16 cellular contexts compared by ENCODE assay signal in the genomic region with DNA sequence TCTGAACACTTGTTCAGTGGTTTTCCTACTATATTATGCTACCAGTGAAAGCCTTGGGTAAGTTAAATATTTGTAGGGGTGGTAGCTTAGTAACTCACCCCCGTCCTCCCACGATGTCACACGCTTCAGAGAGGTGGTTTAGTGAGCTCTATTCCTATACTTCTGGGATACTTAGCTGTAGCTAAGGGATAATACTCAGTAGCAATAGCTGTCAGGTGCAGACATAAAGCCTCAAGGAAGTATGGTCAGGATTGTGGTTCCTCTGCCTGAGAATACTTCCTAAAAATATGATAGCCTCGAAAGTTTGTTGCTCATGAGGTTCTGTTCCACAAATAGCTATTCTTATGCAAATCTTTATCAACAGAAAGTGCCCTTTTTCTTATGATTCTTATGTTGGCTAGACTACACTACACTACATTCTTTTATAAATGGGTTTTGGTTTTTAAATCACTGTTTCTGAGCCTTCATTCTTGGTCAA. TPM values are rescaled to one million over a fixed set of nuclear protein-coding genes. Genes with fewer than 3 reads are reported as not detected.
DNase-seq lines count a peak whose midpoint lies in the region; ATAC-seq and TF ChIP-seq lines count a peak whose summit lies in the region.
"Had no signal": no experiment of that assay in that cellular context is flagged by ENCODE, and none has a peak within 500 bp of the region (broad histone marks: within the 10 kb centered on the region; RNA-seq: fewer than 3 reads in every experiment).

No MANE protein-coding gene starts in this region.

- no peaks in the 10 kb centered on the region for H3K27me3 ChIP-seq in effector memory CD4-positive, alpha-beta T cell (replicated peaks; ENCODE audit: control insufficient read depth, insufficient read depth, low read length, poor library complexity, severe bottlenecking)

- H3K9me3 Mint-ChIP-seq in activated B cell treated with CpG ODN at 0.5 μM for 24 hours: no peaks in the 10 kb centered on the region
- H3K9me3 Mint-ChIP-seq in activated T-helper 2 cell treated with anti-CD3 and anti-CD28 coated beads, Interferon-gamma antibody, Interleukin-2, Interleukin-4, amounts not matched to agents 10 μg/mL and 5 μg/mL and 100 μg/mL, durations not matched to agents 14 hours and 24 hours and 36 hours: no peaks in the 10 kb centered on the region

- H3K36me3 Mint-ChIP-seq in activated B cell treated with CpG ODN at 0.5 μM for 24 hours (ENCODE audit: low read depth): peaks cover 92% of the 10 kb centered on the region
- H3K36me3 Mint-ChIP-seq in activated T-helper 2 cell treated with anti-CD3 and anti-CD28 coated beads, Interferon-gamma antibody, Interleukin-2, Interleukin-4, amounts not matched to agents 10 μg/mL and 5 μg/mL and 100 μg/mL, durations not matched to agents 14 hours and 24 hours and 36 hours (ENCODE audit: low read depth): peaks cover 92% of the 10 kb centered on the region

- peaks cover 31% of the 10 kb centered on the region for H3K4me1 Mint-ChIP-seq in activated B cell treated with CpG ODN at 0.5 μM for 24 hours
- H3K4me1 Mint-ChIP-seq in activated T-helper 2 cell treated with anti-CD3 and anti-CD28 coated beads, Interferon-gamma antibody, Interleukin-2, Interleukin-4, amounts not matched to agents 10 μg/mL and 5 μg/mL and 100 μg/mL, durations not matched to agents 14 hours and 24 hours and 36 hours (ENCODE audit: low read depth): peaks cover 5% of the 10 kb centered on the region

- H3K9me3 ChIP-seq in effector memory CD4-positive, alpha-beta T cell (ENCODE audit: control insufficient read depth, low read length): no peaks in the 10 kb centered on the region

- DNase-seq in GDM1 (lab: John Stamatoyannopoulos, UW) (peak; percentile 46), activated B cell treated with CpG ODN at 0.5 μM for 24 hours (no peak), NCI-H1105 treated with DMSO at 0.1 percent for 48 hours (lab: John Stamatoyannopoulos, UW) (no peak), COLO668 (lab: John Stamatoyannopoulos, UW; ENCODE audit: unreplicated experiment) (no peak)
- DNase-seq in effector memory CD4-positive, alpha-beta T cell: no peak
- no peak for DNase-seq in activated T-helper 2 cell treated with anti-CD3 and anti-CD28 coated beads, Interferon-gamma antibody, Interleukin-2, Interleukin-4, amounts not matched to agents 10 μg/mL and 5 μg/mL and 100 μg/mL, durations not matched to agents 14 hours and 24 hours and 36 hours (ENCODE audit: low spot score)
- DNase-seq: Calu3; cerebellar nuclear complex; kidney glomerular epithelial cell; stimulated activated CD4-positive, alpha-beta T cell treated with anti-CD3 and anti-CD28 coated beads, Interleukin-2, amount 100 ng/mL, for 48 hours; T-helper 9 cell had no signal

- H3K4me3 Mint-ChIP-seq in activated B cell treated with CpG ODN at 0.5 μM for 24 hours: peak overlapping the region; percentile 29
- H3K4me3 Mint-ChIP-seq in activated T-helper 2 cell treated with anti-CD3 and anti-CD28 coated beads, Interferon-gamma antibody, Interleukin-2, Interleukin-4, amounts not matched to agents 10 μg/mL and 5 μg/mL and 100 μg/mL, durations not matched to agents 14 hours and 24 hours and 36 hours (ENCODE audit: low read depth): no peak overlapping the region

- no peak overlapping the region for H3K27ac ChIP-seq in effector memory CD4-positive, alpha-beta T cell (ENCODE audit: insufficient read depth, low read length, poor library complexity, severe bottlenecking)

- TF ChIP-seq CTCF in activated B cell treated with CpG ODN at 0.5 μM for 24 hours (IDR thresholded peaks at IDR 0.05): no peak

- H3K4me3 ChIP-seq in effector memory CD4-positive, alpha-beta T cell (ENCODE audit: insufficient read depth, low read depth, low read length, poor library complexity, severe bottlenecking): no peak overlapping the region

- peaks cover 91% of the 10 kb centered on the region for H3K36me3 ChIP-seq in effector memory CD4-positive, alpha-beta T cell (ENCODE audit: control insufficient read depth, insufficient read depth, low read length)

- CTCF ChIA-PET in activated B cell treated with CpG ODN at 0.5 μM for 24 hours (lab: Charles Lee): interaction anchor here (0.8 to 5.0 kb wide), 9 partner anchors 10 to 194 kb away, joined by 3 to 53 read pairs (median 4); partner anchors contain the start of gene PROX2

- POLR2A ChIA-PET in activated B cell treated with CpG ODN at 0.5 μM for 24 hours (lab: Charles Lee): interaction anchor here (0.6 to 1.9 kb wide), 5 partner anchors 11 to 440 kb away, joined by 3 to 8 read pairs (median 4); partner anchors contain the start of gene DLST

- peak overlapping the region; percentile 83 for H3K27ac Mint-ChIP-seq in activated B cell treated with CpG ODN at 0.5 μM for 24 hours
- H3K27ac Mint-ChIP-seq in activated T-helper 2 cell treated with anti-CD3 and anti-CD28 coated beads, Interferon-gamma antibody, Interleukin-2, Interleukin-4, amounts not matched to agents 10 μg/mL and 5 μg/mL and 100 μg/mL, durations not matched to agents 14 hours and 24 hours and 36 hours: no peak overlapping the region

- H3K4me1 ChIP-seq in effector memory CD4-positive, alpha-beta T cell (ENCODE audit: control insufficient read depth, insufficient read depth, low read length, poor library complexity, severe bottlenecking): no peaks in the 10 kb centered on the region

- ATAC-seq in GM19438 (IDR thresholded peaks at IDR 0.05; ENCODE audit: low read depth, unreplicated experiment): peak; percentile 68
- peak; percentile 63 for ATAC-seq in HG03066 (IDR thresholded peaks at IDR 0.05; ENCODE audit: low read depth, unreplicated experiment)
- peak; percentile 43 for ATAC-seq in activated B cell treated with CpG ODN at 0.5 μM for 24 hours (ENCODE audit: low read depth)

- intact Hi-C loops in activated B cell treated with CpG ODN at 0.5 μM for 24 hours (cut with micrococcal nuclease): loop anchor here (2.0 kb wide), 1 partner anchor 17 kb away; the partner anchor contains the start of gene PROX2
- intact Hi-C loops in activated T-helper 2 cell treated with anti-CD3 and anti-CD28 coated beads, Interferon-gamma antibody, Interleukin-2, Interleukin-4, amounts not matched to agents 10 μg/mL and 5 μg/mL and 100 μg/mL, durations not matched to agents 14 hours and 24 hours and 36 hours (cut with micrococcal nuclease): no loop called here

- no peaks in the 10 kb centered on the region for H3K27me3 Mint-ChIP-seq in activated B cell treated with CpG ODN at 0.5 μM for 24 hours
- H3K27me3 Mint-ChIP-seq in activated T-helper 2 cell treated with anti-CD3 and anti-CD28 coated beads, Interferon-gamma antibody, Interleukin-2, Interleukin-4, amounts not matched to agents 10 μg/mL and 5 μg/mL and 100 μg/mL, durations not matched to agents 14 hours and 24 hours and 36 hours (ENCODE audit: low read depth): no peaks in the 10 kb centered on the region

RNA-seq across cellular contexts. Expression of gene DLST, which starts 11.9 kb away (rescaled TPM):
- total RNA-seq in activated B cell treated with CpG ODN at 0.5 μM for 24 hours: 73.1 and 90.4 TPM in 2 replicates
- total RNA-seq in activated T-helper 2 cell treated with anti-CD3 and anti-CD28 coated beads, Interferon-gamma antibody, Interleukin-2, Interleukin-4, amounts not matched to agents 10 μg/mL and 5 μg/mL and 100 μg/mL, durations not matched to agents 14 hours and 24 hours and 36 hours: 102 and 103 TPM in 2 replicates

RNA-seq across cellular contexts. Expression of gene PROX2, which starts 17.7 kb away (rescaled TPM):
- total RNA-seq in activated B cell treated with CpG ODN at 0.5 μM for 24 hours: 0.07 TPM in 1 of 2 replicates, not detected in the other
- total RNA-seq in activated T-helper 2 cell treated with anti-CD3 and anti-CD28 coated beads, Interferon-gamma antibody, Interleukin-2, Interleukin-4, amounts not matched to agents 10 μg/mL and 5 μg/mL and 100 μg/mL, durations not matched to agents 14 hours and 24 hours and 36 hours: 0.05 and 0.34 TPM in 2 replicates
- total RNA-seq: Calu3, fibroblast of villous mesenchyme, osteocyte, temporal lobe had no signal

RNA-seq across cellular contexts. Expression of gene RPS6KL1, which starts 29.4 kb away (rescaled TPM):
- 5.2 and 7.0 TPM in 2 replicates for total RNA-seq in activated B cell treated with CpG ODN at 0.5 μM for 24 hours
- 10.8 and 12.0 TPM in 2 replicates for total RNA-seq in activated T-helper 2 cell treated with anti-CD3 and anti-CD28 coated beads, Interferon-gamma antibody, Interleukin-2, Interleukin-4, amounts not matched to agents 10 μg/mL and 5 μg/mL and 100 μg/mL, durations not matched to agents 14 hours and 24 hours and 36 hours
